In the genomic region with DNA sequence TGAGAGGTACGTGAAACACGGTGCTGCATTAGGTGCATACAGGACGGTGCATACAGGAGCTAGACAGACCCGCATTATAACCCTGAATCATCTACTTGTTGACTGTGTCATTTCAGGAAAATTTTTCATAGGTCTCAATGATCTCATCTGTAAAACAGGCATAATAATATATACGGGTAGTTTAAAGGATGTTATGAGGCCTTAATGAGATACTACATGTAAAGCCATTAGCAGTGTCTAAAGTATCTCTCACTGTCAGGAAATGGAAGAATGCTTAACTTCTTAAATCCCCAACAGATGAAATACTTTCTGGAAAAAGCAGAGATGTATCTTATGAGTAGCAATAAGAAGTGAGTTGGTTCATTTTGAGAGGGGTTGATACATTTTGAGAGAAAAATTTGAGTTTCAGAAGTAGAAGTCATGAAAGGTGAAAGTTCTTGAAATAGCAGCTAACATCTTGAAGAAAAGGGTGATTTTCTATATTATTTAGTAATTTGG, we compare ENCODE assay signal across 20 cellular contexts.
DNase-seq lines count a peak whose midpoint lies in the region; ATAC-seq and TF ChIP-seq lines count a peak whose summit lies in the region.
"Had no signal": no experiment of that assay in that cellular context is flagged by ENCODE, and none has a peak within 500 bp of the region (broad histone marks: within the 10 kb centered on the region; RNA-seq: fewer than 3 reads in every experiment).

No MANE protein-coding gene starts in this region.

- H3K36me3 ChIP-seq in CD8-positive, alpha-beta T cell (ENCODE audit: insufficient read depth, low read length): no peaks in the 10 kb centered on the region
- H3K36me3 ChIP-seq in psoas muscle (ENCODE audit: insufficient read depth in 1 of 2, low read depth in 1 of 2): no peaks in the 10 kb centered on the region
- H3K36me3 ChIP-seq: SJCRH30 had no signal

- WGBS in psoas muscle, 3 donors: 83 to 87% (median 85%) methylated on average over 5 of the region's 5 CpGs

- no peaks in the 10 kb centered on the region for H3K9me3 Mint-ChIP-seq in activated CD4-positive, alpha-beta T cell treated with anti-CD3 and anti-CD28 coated beads for 36 hours (ENCODE audit: low read depth)
- no peaks in the 10 kb centered on the region for H3K9me3 Mint-ChIP-seq in CD8-positive, alpha-beta T cell
- H3K9me3 Mint-ChIP-seq: T-helper 2 cell treated with Interferon-gamma antibody and Interleukin-4, amounts not matched to agents 5 μg/mL and 100 μg/mL, for 36 hours had no signal

- no peaks in the 10 kb centered on the region for H3K9me3 ChIP-seq in CD8-positive, alpha-beta T cell (ENCODE audit: low read length)
- H3K9me3 ChIP-seq in psoas muscle: no peaks in the 10 kb centered on the region
- H3K9me3 ChIP-seq: SJCRH30 had no signal

- DNase-seq in activated CD4-positive, alpha-beta T cell treated with anti-CD3 and anti-CD28 coated beads for 36 hours: peak; percentile 5
- no peak for DNase-seq in activated CD4-positive, alpha-beta T cell treated with anti-CD3 and anti-CD28 coated beads, Interleukin-2, amount 50 U/mL, for 1 hour
- DNase-seq in CD8-positive, alpha-beta T cell: no peak
- no peak for DNase-seq in psoas muscle
- DNase-seq in activated effector memory CD4-positive, alpha-beta T cell treated with Interleukin-2 at 50 U/mL for 16 hours: no peak
- DNase-seq: 8988T; activated CD4-positive, alpha-beta T cell treated with anti-CD3 and anti-CD28 coated beads for 4 hours; anterior cingulate cortex; C1 segment of cervical spinal cord; GOT3; left cardiac atrium; NCI-H1694; NCI-H345; SJCRH30; stimulated activated CD4-positive, alpha-beta T cell treated with anti-CD3 and anti-CD28 coated beads, Interleukin-4, amount 100 ng/mL, for 4 hours had no signal

- no peak overlapping the region for H3K4me3 Mint-ChIP-seq in activated CD4-positive, alpha-beta T cell treated with anti-CD3 and anti-CD28 coated beads for 36 hours
- H3K4me3 Mint-ChIP-seq in CD8-positive, alpha-beta T cell: no peak overlapping the region
- H3K4me3 Mint-ChIP-seq: T-helper 2 cell treated with Interferon-gamma antibody and Interleukin-4, amounts not matched to agents 5 μg/mL and 100 μg/mL, for 36 hours; type B pancreatic cell had no signal

- H3K4me3 ChIP-seq in CD8-positive, alpha-beta T cell (ENCODE audit: low read depth, low read length): no peak overlapping the region
- H3K4me3 ChIP-seq in psoas muscle: no peak overlapping the region
- H3K4me3 ChIP-seq: SJCRH30 had no signal

- no peaks in the 10 kb centered on the region for H3K4me1 ChIP-seq in CD8-positive, alpha-beta T cell (ENCODE audit: insufficient read depth, low read length)
- H3K4me1 ChIP-seq in psoas muscle: no peaks in the 10 kb centered on the region
- H3K4me1 ChIP-seq: SJCRH30 had no signal

- POLR2A ChIA-PET in activated CD4-positive, alpha-beta T cell treated with anti-CD3 and anti-CD28 coated beads for 36 hours (lab: Charles Lee): no interaction called here
- POLR2A ChIA-PET in CD8-positive, alpha-beta T cell (lab: Charles Lee): no interaction called here

- H3K4me1 Mint-ChIP-seq in activated CD4-positive, alpha-beta T cell treated with anti-CD3 and anti-CD28 coated beads for 36 hours: peaks cover 44% of the 10 kb centered on the region
- peaks cover 2% of the 10 kb centered on the region for H3K4me1 Mint-ChIP-seq in CD8-positive, alpha-beta T cell (ENCODE audit: low read depth)

- no peaks in the 10 kb centered on the region for H3K36me3 Mint-ChIP-seq in activated CD4-positive, alpha-beta T cell treated with anti-CD3 and anti-CD28 coated beads for 36 hours (ENCODE audit: low read depth)
- no peaks in the 10 kb centered on the region for H3K36me3 Mint-ChIP-seq in CD8-positive, alpha-beta T cell
- H3K36me3 Mint-ChIP-seq: type B pancreatic cell had no signal

- intact Hi-C loops in activated CD4-positive, alpha-beta T cell treated with anti-CD3 and anti-CD28 coated beads for 36 hours (cut with DNase I, micrococcal nuclease): loop anchor here (1.0 to 10.0 kb wide), 6 partner anchors 36 to 388 kb away; no protein-coding TSS in a partner anchor
- intact Hi-C loops in CD8-positive, alpha-beta T cell (cut with DNase I, micrococcal nuclease): no loop called here
- intact Hi-C loops in psoas muscle (cut with DNase I): no loop called here

- TF ChIP-seq CTCF in CD8-positive, alpha-beta T cell (IDR thresholded peaks at IDR 0.05): no peak
- no peak for TF ChIP-seq CTCF in psoas muscle (IDR thresholded peaks at IDR 0.05)

- peaks cover 25% of the 10 kb centered on the region for H3K27me3 Mint-ChIP-seq in activated CD4-positive, alpha-beta T cell treated with anti-CD3 and anti-CD28 coated beads for 36 hours
- H3K27me3 Mint-ChIP-seq in CD8-positive, alpha-beta T cell (ENCODE audit: low read depth): peaks cover 5% of the 10 kb centered on the region
- H3K27me3 Mint-ChIP-seq: type B pancreatic cell had no signal

- ATAC-seq in activated CD4-positive, alpha-beta T cell treated with anti-CD3 and anti-CD28 coated beads for 36 hours: peak; percentile 93
- peak; percentile 48 for ATAC-seq in GM18909 (IDR thresholded peaks at IDR 0.05; ENCODE audit: poor library complexity, unreplicated experiment)
- ATAC-seq in HG02798 (IDR thresholded peaks at IDR 0.05; ENCODE audit: poor library complexity, unreplicated experiment): peak; percentile 37
- peak; percentile 50 for ATAC-seq in HG03565 (IDR thresholded peaks at IDR 0.05; ENCODE audit: unreplicated experiment)
- no peak for ATAC-seq in CD8-positive, alpha-beta T cell
- ATAC-seq in psoas muscle: no peak
- ATAC-seq: left cardiac atrium had no signal

- CTCF ChIA-PET in activated CD4-positive, alpha-beta T cell treated with anti-CD3 and anti-CD28 coated beads for 36 hours (lab: Charles Lee): interaction anchor here (0.7 kb wide), 1 partner anchor 532 kb away, joined by 3 read pairs; no protein-coding TSS in a partner anchor
- CTCF ChIA-PET in CD8-positive, alpha-beta T cell (lab: Charles Lee): no interaction called here

- H3K27ac Mint-ChIP-seq in activated CD4-positive, alpha-beta T cell treated with anti-CD3 and anti-CD28 coated beads for 36 hours: peak overlapping the region; percentile 69
- no peak overlapping the region for H3K27ac Mint-ChIP-seq in CD8-positive, alpha-beta T cell
- H3K27ac Mint-ChIP-seq: T-helper 2 cell treated with Interferon-gamma antibody and Interleukin-4, amounts not matched to agents 5 μg/mL and 100 μg/mL, for 36 hours; type B pancreatic cell had no signal

- H3K27ac ChIP-seq in CD8-positive, alpha-beta T cell (ENCODE audit: low read depth, low read length): no peak overlapping the region
- no peak overlapping the region for H3K27ac ChIP-seq in psoas muscle
- H3K27ac ChIP-seq: SJCRH30 had no signal

- H3K27me3 ChIP-seq in CD8-positive, alpha-beta T cell (ENCODE audit: insufficient read depth, low read length): peaks cover 3% of the 10 kb centered on the region
- no peaks in the 10 kb centered on the region for H3K27me3 ChIP-seq in psoas muscle (ENCODE audit: insufficient read depth in 3 of 3, low read length in 2 of 3)
- H3K27me3 ChIP-seq: SJCRH30 had no signal

Comparison
In these comparisons a context has a peak if more than half of its experiments do, and no peak if none do; other contexts are left out.
1. ATAC-seq: peak in activated CD4-positive, alpha-beta T cell treated with anti-CD3 and anti-CD28 coated beads for 36 hours (single experiment), GM18909 (single experiment), HG02798 (single experiment) and HG03565 (single experiment); none in CD8-positive, alpha-beta T cell (single experiment) and psoas muscle (0 of 4).
2. intact Hi-C loops: an anchor here in activated CD4-positive, alpha-beta T cell treated with anti-CD3 and anti-CD28 coated beads for 36 hours (1.0 to 10.0 kb wide); none called in CD8-positive, alpha-beta T cell and psoas muscle.